Comparison of ENCODE assay signal across 12 cellular contexts in genomic region chr7:74604326-74605020, GRCh38. TPM values are rescaled to one million over a fixed set of nuclear protein-coding genes. Genes with fewer than 3 reads are reported as not detected.
A peak's percentile ranks its signal among the peaks of the same experiment; 100 is the strongest.
DNase-seq lines count a peak whose midpoint lies in the region; ATAC-seq, FAIRE-seq and TF ChIP-seq lines count a peak whose summit lies in the region.
"Had no signal": no experiment of that assay in that cellular context is flagged by ENCODE, and none has a peak within 500 bp of the region (broad histone marks: within the 10 kb centered on the region; RNA-seq: fewer than 3 reads in every experiment).

No MANE protein-coding gene starts in this region.

- H3K27ac ChIP-seq in CD8-positive, alpha-beta memory T cell (ENCODE audit: low read depth, low read length), result no peak overlapping the region
- H3K27ac ChIP-seq in endodermal cell (ENCODE audit: low read depth, low read length) (no peak overlapping the region), osteoblast (ENCODE audit: low read depth, low read length) (no peak overlapping the region), neural progenitor cell (no peak overlapping the region)
- H3K27ac ChIP-seq: parathyroid adenoma, SJSA1 had no signal

- peaks cover 6% of the 10 kb centered on the region for H3K4me1 ChIP-seq in CD8-positive, alpha-beta memory T cell (ENCODE audit: insufficient read depth, low read length)
- H3K4me1 ChIP-seq in endodermal cell (ENCODE audit: control insufficient read depth, insufficient read depth, low read length) (no peaks in the 10 kb centered on the region), osteoblast (ENCODE audit: insufficient read depth, low read length) (peaks cover 7% of the 10 kb centered on the region), neural progenitor cell (peaks cover 4% of the 10 kb centered on the region)

- no peak for FAIRE-seq in GM12891 (lab: Jason Lieb, UNC)
- FAIRE-seq: colon had no signal

- no peaks in the 10 kb centered on the region for H3K36me3 Mint-ChIP-seq in CD8-positive, alpha-beta memory T cell
- peaks cover 35% of the 10 kb centered on the region for H3K36me3 Mint-ChIP-seq in endodermal cell (ENCODE audit: low read depth)
- peaks cover 6% of the 10 kb centered on the region for H3K36me3 Mint-ChIP-seq in neural progenitor cell

- H3K9me3 Mint-ChIP-seq in CD8-positive, alpha-beta memory T cell, result no peaks in the 10 kb centered on the region
- H3K9me3 Mint-ChIP-seq in endodermal cell (no peaks in the 10 kb centered on the region), neural progenitor cell (no peaks in the 10 kb centered on the region)

- peak overlapping the region in 3 of 8 donors; percentile 17 to 61 (median 55) for H3K27ac Mint-ChIP-seq in CD8-positive, alpha-beta memory T cell
- peak overlapping the region; percentile 44 for H3K27ac Mint-ChIP-seq in endodermal cell
- H3K27ac Mint-ChIP-seq in neural progenitor cell, result no peak overlapping the region

- H3K27me3 Mint-ChIP-seq in CD8-positive, alpha-beta memory T cell, result no peaks in the 10 kb centered on the region
- H3K27me3 Mint-ChIP-seq in endodermal cell (ENCODE audit: insufficient read depth) (no peaks in the 10 kb centered on the region), neural progenitor cell (ENCODE audit: insufficient read depth, low read depth) (peaks cover 11% of the 10 kb centered on the region)

- POLR2A ChIA-PET in CD8-positive, alpha-beta memory T cell (lab: Charles Lee), result interaction anchor here (0.6 kb wide), 1 partner anchor 16 kb away, joined by 3 read pairs; no protein-coding TSS in a partner anchor

- no peaks in the 10 kb centered on the region for H3K36me3 ChIP-seq in CD8-positive, alpha-beta memory T cell (ENCODE audit: insufficient read depth, low read length)
- peaks cover 27% of the 10 kb centered on the region for H3K36me3 ChIP-seq in endodermal cell (ENCODE audit: control insufficient read depth, insufficient read depth, low read length)
- H3K36me3 ChIP-seq in osteoblast (ENCODE audit: insufficient read depth, low read length), result peaks cover 19% of the 10 kb centered on the region
- H3K36me3 ChIP-seq in neural progenitor cell, result no peaks in the 10 kb centered on the region

- no peak overlapping the region for H3K9ac ChIP-seq in endodermal cell (ENCODE audit: extremely low read depth, low read length, poor library complexity, severe bottlenecking)
- no peak overlapping the region for H3K9ac ChIP-seq in neural progenitor cell
- H3K9ac ChIP-seq: parathyroid adenoma had no signal

- TF ChIP-seq CTCF in endodermal cell (conservative IDR thresholded peaks at IDR 0.05) (no peak), osteoblast (IDR thresholded peaks at IDR 0.05; ENCODE audit: extremely low read depth, low read depth, low read length) (no peak), neural progenitor cell (IDR thresholded peaks at IDR 0.05) (no peak)

- H3K4me2 ChIP-seq in osteoblast (ENCODE audit: insufficient read depth, low read length) (no peak overlapping the region), neural progenitor cell (no peak overlapping the region)

- no peak overlapping the region for H3K4me3 ChIP-seq in CD8-positive, alpha-beta memory T cell (ENCODE audit: low read length)
- H3K4me3 ChIP-seq in endodermal cell (ENCODE audit: low read length), result no peak overlapping the region
- no peak overlapping the region for H3K4me3 ChIP-seq in osteoblast (ENCODE audit: insufficient read depth, low read length)
- no peak overlapping the region for H3K4me3 ChIP-seq in neural progenitor cell
- H3K4me3 ChIP-seq: SJSA1 had no signal

- H3K27me3 ChIP-seq in CD8-positive, alpha-beta memory T cell (ENCODE audit: insufficient read depth, low read length, poor library complexity, severe bottlenecking), result no peaks in the 10 kb centered on the region
- H3K27me3 ChIP-seq in endodermal cell (ENCODE audit: control insufficient read depth, insufficient read depth, low read length, poor library complexity, severe bottlenecking) (no peaks in the 10 kb centered on the region), osteoblast (ENCODE audit: insufficient read depth, low read length) (no peaks in the 10 kb centered on the region), neural progenitor cell (no peaks in the 10 kb centered on the region)
- H3K27me3 ChIP-seq: SJSA1 had no signal

- H3K9me3 ChIP-seq in CD8-positive, alpha-beta memory T cell (ENCODE audit: low read length), result no peaks in the 10 kb centered on the region
- no peaks in the 10 kb centered on the region for H3K9me3 ChIP-seq in endodermal cell (ENCODE audit: control insufficient read depth, low read length)
- H3K9me3 ChIP-seq in osteoblast (ENCODE audit: low read depth, low read length), result no peaks in the 10 kb centered on the region
- no peaks in the 10 kb centered on the region for H3K9me3 ChIP-seq in neural progenitor cell (ENCODE audit: low read depth)
- H3K9me3 ChIP-seq: SJSA1 had no signal

- no peak for TF ChIP-seq POLR2A in GM12891 (IDR thresholded peaks at IDR 0.05; ENCODE audit: low read depth, low read length)

- no peak overlapping the region for H2AFZ ChIP-seq in osteoblast (ENCODE audit: low read length)
- H2AFZ ChIP-seq in neural progenitor cell (replicated peaks), result no peak overlapping the region
- H2AFZ ChIP-seq: parathyroid adenoma had no signal

- H4K20me1 ChIP-seq in osteoblast (ENCODE audit: insufficient read depth, low read length) (no peaks in the 10 kb centered on the region), neural progenitor cell (ENCODE audit: low read depth) (no peaks in the 10 kb centered on the region)

- CTCF ChIA-PET in CD8-positive, alpha-beta memory T cell (lab: Charles Lee), result no interaction called here

- H3K4me1 Mint-ChIP-seq in CD8-positive, alpha-beta memory T cell, result peaks cover 5 to 17% (median 12%) of the 10 kb centered on the region in 3 donors
- H3K4me1 Mint-ChIP-seq in endodermal cell, result peaks cover 3% of the 10 kb centered on the region
- H3K4me1 Mint-ChIP-seq in neural progenitor cell, result peaks cover 4% of the 10 kb centered on the region

- 95% methylated on average over 5 to 7 of the region's 7 CpGs for WGBS in endodermal cell (ENCODE audit: insufficient coverage in 1 of 2, insufficient read length in 1 of 2), 2 experiments

- DNase-seq in CD8-positive, alpha-beta memory T cell, result no peak
- DNase-seq in LoVo (ENCODE audit: low spot score) (peak; percentile 56), endodermal cell (no peak), osteoblast (ENCODE audit: insufficient read length, low spot score, missing footprints) (peak; percentile 87), neural progenitor cell (ENCODE audit: low spot score) (no peak), GM12891 (ENCODE audit: insufficient read length, low spot score) (no peak)
- DNase-seq: DND-41 had no signal

- H3K4me3 Mint-ChIP-seq in CD8-positive, alpha-beta memory T cell, result peak overlapping the region in 4 of 7 donors; percentile 2 to 66 (median 41)
- H3K4me3 Mint-ChIP-seq in endodermal cell (no peak overlapping the region), neural progenitor cell (no peak overlapping the region)

- H3F3A ChIP-seq in neural progenitor cell (ENCODE audit: low read depth), result peaks cover 21% of the 10 kb centered on the region

- H3K79me2 ChIP-seq in osteoblast (ENCODE audit: insufficient read depth, low read length) (no peaks in the 10 kb centered on the region), neural progenitor cell (ENCODE audit: low read depth) (no peaks in the 10 kb centered on the region)
- H3K79me2 ChIP-seq: parathyroid adenoma had no signal

- no peak for ATAC-seq in GM18907 (IDR thresholded peaks at IDR 0.05; ENCODE audit: unreplicated experiment)
- ATAC-seq in GM18498 (IDR thresholded peaks at IDR 0.05; ENCODE audit: unreplicated experiment), result no peak

TF ChIP-seq in GM12891, 5 proteins besides CTCF, POLR2A, EP300 and RAD21:
- TF ChIP-seq POLR2AphosphoS5 (IDR thresholded peaks at IDR 0.05; ENCODE audit: low read depth, low read length) (no peak), SPI1 (IDR thresholded peaks at IDR 0.05; ENCODE audit: low read depth, low read length) (no peak), TAF1 (IDR thresholded peaks at IDR 0.05; ENCODE audit: low read depth, low read length) (no peak), PAX5 (IDR thresholded peaks at IDR 0.05; ENCODE audit: insufficient read depth, low read length, severe bottlenecking) (no peak)

RNA-seq across cellular contexts. Expression of gene GTF2I, which starts 53.0 kb away (rescaled TPM):
- 100 to 1,000 TPM; 176 TPM for total RNA-seq in CD8-positive, alpha-beta memory T cell
- 71.3 TPM for polyA plus RNA-seq in CD8-positive, alpha-beta memory T cell
- total RNA-seq in endodermal cell, result 100 to 1,000 TPM; 391 to 519 TPM
- polyA plus RNA-seq in endodermal cell (2013, experiment 1 of 2), result 303 TPM
- polyA plus RNA-seq in endodermal cell (2013, experiment 2 of 2), result 266 TPM
- 143 and 153 TPM in 2 replicates for total RNA-seq in osteoblast
- 256 and 310 TPM in 2 replicates for total RNA-seq in neural progenitor cell (ENCODE audit: low replicate concordance)
- 62.3 TPM for polyA plus RNA-seq in GM12891 (2012; ENCODE audit: low read depth, missing spikeins)

Comparison
In these comparisons a context has a peak if more than half of its experiments do, and no peak if none do; other contexts are left out.
1. DNase-seq: peak in LoVo (single experiment) and osteoblast (single experiment); none in CD8-positive, alpha-beta memory T cell (0 of 5), endodermal cell (single experiment), neural progenitor cell (single experiment) and GM12891 (single experiment).
2. H3K4me3 Mint-ChIP-seq: peak in CD8-positive, alpha-beta memory T cell (4 of 7); none in endodermal cell (single experiment) and neural progenitor cell (single experiment).